20 cellular contexts compared by ENCODE assay signal in genomic region chr9:91839926-91840464, GRCh38.
DNase-seq lines count a peak whose midpoint lies in the region; ATAC-seq and TF ChIP-seq lines count a peak whose summit lies in the region.
"Had no signal": no experiment of that assay in that cellular context is flagged by ENCODE, and none has a peak within 500 bp of the region (broad histone marks: within the 10 kb centered on the region; RNA-seq: fewer than 3 reads in every experiment).

No MANE protein-coding gene starts in this region.

- H3K4me1 ChIP-seq in OCI-LY3 (ENCODE audit: low read length) (peaks cover 44% of the 10 kb centered on the region), muscle layer of colon (ENCODE audit: insufficient read depth, low read length) (peaks cover 96% of the 10 kb centered on the region), smooth muscle cell (ENCODE audit: low read depth) (peaks cover 37% of the 10 kb centered on the region), mucosa of descending colon (ENCODE audit: low read depth) (peaks cover 9% of the 10 kb centered on the region)

- TF ChIP-seq CTCF in OCI-LY3 (IDR thresholded peaks at IDR 0.05; ENCODE audit: low read depth, low read length), result no peak
- no peak for TF ChIP-seq CTCF in smooth muscle cell (IDR thresholded peaks at IDR 0.05; ENCODE audit: borderline replicate concordance, insufficient read depth, poor library complexity, severe bottlenecking)
- no peak for TF ChIP-seq CTCF in mucosa of descending colon (IDR thresholded peaks at IDR 0.05)

- DNase-seq in stimulated activated naive CD8-positive, alpha-beta T cell treated with anti-CD3 and anti-CD28 coated beads, Interleukin-15, amount 100 ng/mL, for 72 hours, result no peak
- no peak for DNase-seq in stimulated activated naive CD8-positive, alpha-beta T cell treated with anti-CD3 and anti-CD28 coated beads, Interleukin-15, Interleukin-2, amounts not matched to agents 100 U/mL and 50 U/mL, for 24 hours
- DNase-seq in smooth muscle cell (lab: John Stamatoyannopoulos, UW; ENCODE audit: unreplicated experiment), result no peak
- DNase-seq in mucosa of descending colon, result no peak
- no peak for DNase-seq in H4 (ENCODE audit: low spot score)
- DNase-seq: activated CD8-positive, alpha-beta memory T cell treated with anti-CD3 and anti-CD28 coated beads, Interleukin-2, amount 50 U/mL, for 4 hours; activated naive CD4-positive, alpha-beta T cell treated with Interleukin-2 at 50 U/mL for 16 hours; DMS79 treated with DMSO at 0.1 percent for 48 hours; hypothalamus; kidney; NCI-H1417; NCI-H526 treated with DMSO at 0.1 percent for 48 hours had no signal

- H3K4me2 ChIP-seq in OCI-LY3 (ENCODE audit: low read length), result peak overlapping the region; percentile 64
- no peak overlapping the region for H3K4me2 ChIP-seq in smooth muscle cell

- peak overlapping the region; percentile 67 for H2AFZ ChIP-seq in OCI-LY3 (ENCODE audit: low read depth, low read length)
- no peak overlapping the region for H2AFZ ChIP-seq in smooth muscle cell (ENCODE audit: low read depth)

- H3K36me3 ChIP-seq in OCI-LY3 (replicated peaks; ENCODE audit: low read depth, low read length) (no peaks in the 10 kb centered on the region), muscle layer of colon (ENCODE audit: insufficient read depth, low read length) (no peaks in the 10 kb centered on the region), smooth muscle cell (ENCODE audit: low read depth) (no peaks in the 10 kb centered on the region), mucosa of descending colon (ENCODE audit: low read depth) (no peaks in the 10 kb centered on the region)
- H3K36me3 ChIP-seq: ascending aorta, prostate gland had no signal

- intact Hi-C loops in mucosa of descending colon (cut with DNase I, micrococcal nuclease), result no loop called here

- peak overlapping the region; percentile 58 for H3K4me3 ChIP-seq in OCI-LY3 (ENCODE audit: low read length)
- H3K4me3 ChIP-seq in muscle layer of colon (ENCODE audit: low read depth in 1 of 2, low read length in 2 of 2), result peak overlapping the region in 1 of 2 donors; percentile 22
- H3K4me3 ChIP-seq in smooth muscle cell, result no peak overlapping the region
- H3K4me3 ChIP-seq in mucosa of descending colon, result no peak overlapping the region
- H3K4me3 ChIP-seq: ascending aorta, prostate gland, SK-N-MC had no signal

- H3K4me1 Mint-ChIP-seq in stimulated activated naive CD8-positive, alpha-beta T cell treated with anti-CD3 and anti-CD28 coated beads, Interleukin-15, amount 100 ng/mL, for 72 hours, result peaks cover 19% of the 10 kb centered on the region

- no peaks in the 10 kb centered on the region for H3K79me2 ChIP-seq in OCI-LY3 (ENCODE audit: low read length)
- peaks cover 24% of the 10 kb centered on the region for H3K79me2 ChIP-seq in smooth muscle cell (ENCODE audit: low read depth)

- ATAC-seq in stimulated activated naive CD8-positive, alpha-beta T cell treated with anti-CD3 and anti-CD28 coated beads, Interleukin-15, amount 100 ng/mL, for 72 hours, result no peak
- ATAC-seq in stimulated activated naive CD8-positive, alpha-beta T cell treated with anti-CD3 and anti-CD28 coated beads, Interleukin-15, Interleukin-2, amounts not matched to agents 100 U/mL and 50 U/mL, for 24 hours, result no peak
- ATAC-seq in GM18861 (IDR thresholded peaks at IDR 0.05; ENCODE audit: unreplicated experiment), result no peak
- ATAC-seq in mucosa of descending colon, result no peak
- ATAC-seq: activated CD4-positive, CD25-positive, alpha-beta regulatory T cell treated with anti-CD3 and anti-CD28 coated beads, Interleukin-2, amount 50 U/mL, for 24 hours had no signal

- H3K27ac ChIP-seq in OCI-LY3 (ENCODE audit: low read length) (no peak overlapping the region), muscle layer of colon (ENCODE audit: low read depth, low read length) (peak overlapping the region; percentile 25), smooth muscle cell (ENCODE audit: low read depth) (no peak overlapping the region)
- H3K27ac ChIP-seq: ascending aorta, SK-N-MC had no signal

- H3K9me3 Mint-ChIP-seq in stimulated activated naive CD8-positive, alpha-beta T cell treated with anti-CD3 and anti-CD28 coated beads, Interleukin-15, amount 100 ng/mL, for 72 hours, result no peaks in the 10 kb centered on the region
- H3K9me3 Mint-ChIP-seq: stimulated activated naive CD8-positive, alpha-beta T cell treated with anti-CD3 and anti-CD28 coated beads, Interleukin-15, Interleukin-2, amounts not matched to agents 100 ng/mL and 50 ng/mL, for 24 hours had no signal

- H3K27me3 Mint-ChIP-seq in stimulated activated naive CD8-positive, alpha-beta T cell treated with anti-CD3 and anti-CD28 coated beads, Interleukin-15, amount 100 ng/mL, for 72 hours, result peaks cover 64% of the 10 kb centered on the region

- no peaks in the 10 kb centered on the region for H3F3A ChIP-seq in smooth muscle cell (ENCODE audit: low read depth)

- no peaks in the 10 kb centered on the region for H3K9me3 ChIP-seq in OCI-LY3 (ENCODE audit: insufficient read depth, low read length)
- no peaks in the 10 kb centered on the region for H3K9me3 ChIP-seq in muscle layer of colon (ENCODE audit: low read length)
- H3K9me3 ChIP-seq in smooth muscle cell (replicated peaks; ENCODE audit: low read depth), result no peaks in the 10 kb centered on the region
- no peaks in the 10 kb centered on the region for H3K9me3 ChIP-seq in mucosa of descending colon
- H3K9me3 ChIP-seq: ascending aorta, prostate gland had no signal

- 94% methylated on average over 14 of the region's 14 CpGs for WGBS in smooth muscle cell (ENCODE audit: low lambda C conversion rate)

- H3K4me3 Mint-ChIP-seq in stimulated activated naive CD8-positive, alpha-beta T cell treated with anti-CD3 and anti-CD28 coated beads, Interleukin-15, amount 100 ng/mL, for 72 hours, result peak overlapping the region; percentile 9 to 58
- H3K4me3 Mint-ChIP-seq: stimulated activated naive CD8-positive, alpha-beta T cell treated with anti-CD3 and anti-CD28 coated beads, Interleukin-15, Interleukin-2, amounts not matched to agents 100 ng/mL and 50 ng/mL, for 24 hours had no signal

- H4K20me1 ChIP-seq in OCI-LY3 (ENCODE audit: insufficient read depth, low read length) (no peaks in the 10 kb centered on the region), smooth muscle cell (ENCODE audit: low read depth) (peaks cover 61% of the 10 kb centered on the region)

- H3K27ac Mint-ChIP-seq in stimulated activated naive CD8-positive, alpha-beta T cell treated with anti-CD3 and anti-CD28 coated beads, Interleukin-15, amount 100 ng/mL, for 72 hours, result peak overlapping the region in 1 of 2 donors; percentile 61

- H3K9ac ChIP-seq in OCI-LY3 (ENCODE audit: low read length) (peak overlapping the region; percentile 12; the same call in 1 of the 2 replicates), muscle layer of colon (ENCODE audit: low read length) (no peak overlapping the region), smooth muscle cell (ENCODE audit: low read depth) (no peak overlapping the region)

- H3K27me3 ChIP-seq in OCI-LY3 (ENCODE audit: low read depth, low read length) (peaks cover 11% of the 10 kb centered on the region; the same call in 1 of the 2 replicates), muscle layer of colon (ENCODE audit: control insufficient read depth in 1 of 2, insufficient read depth in 2 of 2, low read length in 2 of 2) (no peaks in the 10 kb centered on the region), smooth muscle cell (ENCODE audit: low read depth) (no peaks in the 10 kb centered on the region)
- H3K27me3 ChIP-seq: ascending aorta had no signal
